In genomic region chr2:24423095-24423494, GRCh38 we compare ENCODE assay signal across 1 cellular context.
TF ChIP-seq lines count a peak whose summit lies in the region.

No MANE protein-coding gene starts in this region.

TF ChIP-seq in H1, 55 proteins besides CTCF, POLR2A, EP300 and RAD21 (continued from another document):
- no peak for TF ChIP-seq JUND (IDR thresholded peaks at IDR 0.05; ENCODE audit: low read length)
- no peak for TF ChIP-seq SP1 (IDR thresholded peaks at IDR 0.05; ENCODE audit: low read depth, low read length)
- TF ChIP-seq CHD2 (IDR thresholded peaks at IDR 0.05; ENCODE audit: low read length), result no peak
- TF ChIP-seq RXRA (IDR thresholded peaks at IDR 0.05; ENCODE audit: insufficient read depth, low read depth, low read length), result no peak
- no peak for TF ChIP-seq MAX (IDR thresholded peaks at IDR 0.05)
- TF ChIP-seq, protein P1, sequence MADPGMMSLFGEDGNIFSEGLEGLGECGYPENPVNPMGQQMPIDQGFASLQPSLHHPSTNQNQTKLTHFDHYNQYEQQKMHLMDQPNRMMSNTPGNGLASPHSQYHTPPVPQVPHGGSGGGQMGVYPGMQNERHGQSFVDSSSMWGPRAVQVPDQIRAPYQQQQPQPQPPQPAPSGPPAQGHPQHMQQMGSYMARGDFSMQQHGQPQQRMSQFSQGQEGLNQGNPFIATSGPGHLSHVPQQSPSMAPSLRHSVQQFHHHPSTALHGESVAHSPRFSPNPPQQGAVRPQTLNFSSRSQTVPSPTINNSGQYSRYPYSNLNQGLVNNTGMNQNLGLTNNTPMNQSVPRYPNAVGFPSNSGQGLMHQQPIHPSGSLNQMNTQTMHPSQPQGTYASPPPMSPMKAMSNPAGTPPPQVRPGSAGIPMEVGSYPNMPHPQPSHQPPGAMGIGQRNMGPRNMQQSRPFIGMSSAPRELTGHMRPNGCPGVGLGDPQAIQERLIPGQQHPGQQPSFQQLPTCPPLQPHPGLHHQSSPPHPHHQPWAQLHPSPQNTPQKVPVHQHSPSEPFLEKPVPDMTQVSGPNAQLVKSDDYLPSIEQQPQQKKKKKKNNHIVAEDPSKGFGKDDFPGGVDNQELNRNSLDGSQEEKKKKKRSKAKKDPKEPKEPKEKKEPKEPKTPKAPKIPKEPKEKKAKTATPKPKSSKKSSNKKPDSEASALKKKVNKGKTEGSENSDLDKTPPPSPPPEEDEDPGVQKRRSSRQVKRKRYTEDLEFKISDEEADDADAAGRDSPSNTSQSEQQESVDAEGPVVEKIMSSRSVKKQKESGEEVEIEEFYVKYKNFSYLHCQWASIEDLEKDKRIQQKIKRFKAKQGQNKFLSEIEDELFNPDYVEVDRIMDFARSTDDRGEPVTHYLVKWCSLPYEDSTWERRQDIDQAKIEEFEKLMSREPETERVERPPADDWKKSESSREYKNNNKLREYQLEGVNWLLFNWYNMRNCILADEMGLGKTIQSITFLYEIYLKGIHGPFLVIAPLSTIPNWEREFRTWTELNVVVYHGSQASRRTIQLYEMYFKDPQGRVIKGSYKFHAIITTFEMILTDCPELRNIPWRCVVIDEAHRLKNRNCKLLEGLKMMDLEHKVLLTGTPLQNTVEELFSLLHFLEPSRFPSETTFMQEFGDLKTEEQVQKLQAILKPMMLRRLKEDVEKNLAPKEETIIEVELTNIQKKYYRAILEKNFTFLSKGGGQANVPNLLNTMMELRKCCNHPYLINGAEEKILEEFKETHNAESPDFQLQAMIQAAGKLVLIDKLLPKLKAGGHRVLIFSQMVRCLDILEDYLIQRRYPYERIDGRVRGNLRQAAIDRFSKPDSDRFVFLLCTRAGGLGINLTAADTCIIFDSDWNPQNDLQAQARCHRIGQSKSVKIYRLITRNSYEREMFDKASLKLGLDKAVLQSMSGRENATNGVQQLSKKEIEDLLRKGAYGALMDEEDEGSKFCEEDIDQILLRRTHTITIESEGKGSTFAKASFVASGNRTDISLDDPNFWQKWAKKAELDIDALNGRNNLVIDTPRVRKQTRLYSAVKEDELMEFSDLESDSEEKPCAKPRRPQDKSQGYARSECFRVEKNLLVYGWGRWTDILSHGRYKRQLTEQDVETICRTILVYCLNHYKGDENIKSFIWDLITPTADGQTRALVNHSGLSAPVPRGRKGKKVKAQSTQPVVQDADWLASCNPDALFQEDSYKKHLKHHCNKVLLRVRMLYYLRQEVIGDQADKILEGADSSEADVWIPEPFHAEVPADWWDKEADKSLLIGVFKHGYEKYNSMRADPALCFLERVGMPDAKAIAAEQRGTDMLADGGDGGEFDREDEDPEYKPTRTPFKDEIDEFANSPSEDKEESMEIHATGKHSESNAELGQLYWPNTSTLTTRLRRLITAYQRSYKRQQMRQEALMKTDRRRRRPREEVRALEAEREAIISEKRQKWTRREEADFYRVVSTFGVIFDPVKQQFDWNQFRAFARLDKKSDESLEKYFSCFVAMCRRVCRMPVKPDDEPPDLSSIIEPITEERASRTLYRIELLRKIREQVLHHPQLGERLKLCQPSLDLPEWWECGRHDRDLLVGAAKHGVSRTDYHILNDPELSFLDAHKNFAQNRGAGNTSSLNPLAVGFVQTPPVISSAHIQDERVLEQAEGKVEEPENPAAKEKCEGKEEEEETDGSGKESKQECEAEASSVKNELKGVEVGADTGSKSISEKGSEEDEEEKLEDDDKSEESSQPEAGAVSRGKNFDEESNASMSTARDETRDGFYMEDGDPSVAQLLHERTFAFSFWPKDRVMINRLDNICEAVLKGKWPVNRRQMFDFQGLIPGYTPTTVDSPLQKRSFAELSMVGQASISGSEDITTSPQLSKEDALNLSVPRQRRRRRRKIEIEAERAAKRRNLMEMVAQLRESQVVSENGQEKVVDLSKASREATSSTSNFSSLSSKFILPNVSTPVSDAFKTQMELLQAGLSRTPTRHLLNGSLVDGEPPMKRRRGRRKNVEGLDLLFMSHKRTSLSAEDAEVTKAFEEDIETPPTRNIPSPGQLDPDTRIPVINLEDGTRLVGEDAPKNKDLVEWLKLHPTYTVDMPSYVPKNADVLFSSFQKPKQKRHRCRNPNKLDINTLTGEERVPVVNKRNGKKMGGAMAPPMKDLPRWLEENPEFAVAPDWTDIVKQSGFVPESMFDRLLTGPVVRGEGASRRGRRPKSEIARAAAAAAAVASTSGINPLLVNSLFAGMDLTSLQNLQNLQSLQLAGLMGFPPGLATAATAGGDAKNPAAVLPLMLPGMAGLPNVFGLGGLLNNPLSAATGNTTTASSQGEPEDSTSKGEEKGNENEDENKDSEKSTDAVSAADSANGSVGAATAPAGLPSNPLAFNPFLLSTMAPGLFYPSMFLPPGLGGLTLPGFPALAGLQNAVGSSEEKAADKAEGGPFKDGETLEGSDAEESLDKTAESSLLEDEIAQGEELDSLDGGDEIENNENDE (IDR thresholded peaks at IDR 0.05; ENCODE audit: insufficient replicate concordance, low read length), result no peak
- TF ChIP-seq CTBP2 (IDR thresholded peaks at IDR 0.05; ENCODE audit: borderline replicate concordance, insufficient read depth, insufficient read length, low read length), result no peak
- TF ChIP-seq RNF2 (IDR thresholded peaks at IDR 0.05; ENCODE audit: borderline replicate concordance, low read depth, low read length, missing control alignments, poor library complexity, severe bottlenecking), result no peak
- TF ChIP-seq SP4 (IDR thresholded peaks at IDR 0.05; ENCODE audit: low read length), result no peak
- no peak for TF ChIP-seq BACH1 (IDR thresholded peaks at IDR 0.05; ENCODE audit: low read length)
- TF ChIP-seq SIRT6 (IDR thresholded peaks at IDR 0.05; ENCODE audit: low read length), result no peak
- TF ChIP-seq, protein P2, sequence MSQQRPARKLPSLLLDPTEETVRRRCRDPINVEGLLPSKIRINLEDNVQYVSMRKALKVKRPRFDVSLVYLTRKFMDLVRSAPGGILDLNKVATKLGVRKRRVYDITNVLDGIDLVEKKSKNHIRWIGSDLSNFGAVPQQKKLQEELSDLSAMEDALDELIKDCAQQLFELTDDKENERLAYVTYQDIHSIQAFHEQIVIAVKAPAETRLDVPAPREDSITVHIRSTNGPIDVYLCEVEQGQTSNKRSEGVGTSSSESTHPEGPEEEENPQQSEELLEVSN (IDR thresholded peaks at IDR 0.05), result no peak
- TF ChIP-seq SRF (IDR thresholded peaks at IDR 0.05; ENCODE audit: low read depth, low read length), result no peak
- TF ChIP-seq RBBP5 (IDR thresholded peaks at IDR 0.05; ENCODE audit: borderline replicate concordance, low read depth, low read length), result no peak
TF ChIP-seq in H1: peak in this region for 0.
